Comparison of ENCODE assay signal across 15 cellular contexts in genomic region chr4:53508446-53508845, GRCh38.
DNase-seq lines count a peak whose midpoint lies in the region; ATAC-seq and TF ChIP-seq lines count a peak whose summit lies in the region.
"Had no signal": no experiment of that assay in that cellular context is flagged by ENCODE, and none has a peak within 500 bp of the region (broad histone marks: within the 10 kb centered on the region; RNA-seq: fewer than 3 reads in every experiment).

No MANE protein-coding gene starts in this region.

- no peak for TF ChIP-seq POLR2A in body of pancreas (IDR thresholded peaks at IDR 0.05)

- H3K36me3 ChIP-seq in CD8-positive, alpha-beta memory T cell (ENCODE audit: insufficient read depth, low read length), result no peaks in the 10 kb centered on the region
- H3K36me3 ChIP-seq in body of pancreas (replicated peaks in 1 of 2; ENCODE audit: insufficient read depth in 1 of 2, low read depth in 2 of 2), result no peaks in the 10 kb centered on the region
- no peaks in the 10 kb centered on the region for H3K36me3 ChIP-seq in PC-9 (ENCODE audit: low read depth)
- H3K36me3 ChIP-seq: gastroesophageal sphincter, neutrophil had no signal

- H3K9me3 Mint-ChIP-seq in osteocyte (ENCODE audit: unreplicated experiment), result peaks cover 3% of the 10 kb centered on the region
- H3K9me3 Mint-ChIP-seq in CD8-positive, alpha-beta memory T cell, result no peaks in the 10 kb centered on the region
- H3K9me3 Mint-ChIP-seq: activated T-helper 1 cell treated with anti-CD3 and anti-CD28 coated beads, Interleukin-12 subunit alpha, Interleukin-12 subunit beta, Interleukin-2, Interleukin-4 antibody, amounts not matched to agents 30 ng/mL and 10 ng/mL and 1 ng/mL, durations not matched to agents 14 hours and 24 hours and 36 hours; stimulated activated naive CD8-positive, alpha-beta T cell treated with anti-CD3 and anti-CD28 coated beads, Interleukin-15, Interleukin-2, amounts not matched to agents 100 ng/mL and 50 ng/mL, for 24 hours had no signal

- H3K4me3 ChIP-seq in choroid plexus epithelial cell (ENCODE audit: low read depth, low read length) (no peak overlapping the region), body of pancreas (no peak overlapping the region), PC-9 (no peak overlapping the region)
- H3K4me3 ChIP-seq in CD8-positive, alpha-beta memory T cell (ENCODE audit: low read length), result no peak overlapping the region
- H3K4me3 ChIP-seq: gastroesophageal sphincter had no signal

- DNase-seq in EH (ENCODE audit: low read depth) (peak; percentile 89), M059J (ENCODE audit: low read depth) (peak; percentile 78), choroid plexus epithelial cell (ENCODE audit: low read depth) (peak; percentile 58), osteocyte (ENCODE audit: extremely low spot score, unreplicated experiment) (no peak), body of pancreas (no peak), PC-9 (no peak), kidney glomerular epithelial cell (lab: John Stamatoyannopoulos, UW) (no peak)
- DNase-seq in CD8-positive, alpha-beta memory T cell, result no peak
- DNase-seq: DMS 273 treated with DMSO at 0.1 percent for 48 hours; stimulated activated CD4-positive, alpha-beta T cell treated with anti-CD3 and anti-CD28 coated beads, Interleukin-4, amount 100 ng/mL, for 1 hour had no signal

- WGBS in body of pancreas, 2 donors, result 76 to 93% methylated on average over 1 of the region's 1 CpG

- H3K9me2 ChIP-seq in PC-9 (ENCODE audit: insufficient read depth), result no peaks in the 10 kb centered on the region

- CTCF ChIA-PET in CD8-positive, alpha-beta memory T cell (lab: Charles Lee), result no interaction called here
- CTCF ChIA-PET in PC-9 (lab: Charles Lee), result no interaction called here

- no peak overlapping the region for H3K4me3 Mint-ChIP-seq in osteocyte (ENCODE audit: unreplicated experiment)
- no peak overlapping the region for H3K4me3 Mint-ChIP-seq in CD8-positive, alpha-beta memory T cell
- H3K4me3 Mint-ChIP-seq: activated T-helper 1 cell treated with anti-CD3 and anti-CD28 coated beads, Interleukin-12 subunit alpha, Interleukin-12 subunit beta, Interleukin-2, Interleukin-4 antibody, amounts not matched to agents 30 ng/mL and 10 ng/mL and 1 ng/mL, durations not matched to agents 14 hours and 24 hours and 36 hours; stimulated activated naive CD8-positive, alpha-beta T cell treated with anti-CD3 and anti-CD28 coated beads, Interleukin-15, Interleukin-2, amounts not matched to agents 100 ng/mL and 50 ng/mL, for 24 hours had no signal

- no peak overlapping the region for H3K27ac ChIP-seq in CD8-positive, alpha-beta memory T cell (ENCODE audit: low read depth, low read length)
- no peak overlapping the region for H3K27ac ChIP-seq in body of pancreas
- no peak overlapping the region for H3K27ac ChIP-seq in PC-9
- H3K27ac ChIP-seq: neutrophil had no signal

- H3K9me3 ChIP-seq in CD8-positive, alpha-beta memory T cell (ENCODE audit: low read length), result no peaks in the 10 kb centered on the region
- H3K9me3 ChIP-seq in body of pancreas, result no peaks in the 10 kb centered on the region
- no peaks in the 10 kb centered on the region for H3K9me3 ChIP-seq in PC-9 (ENCODE audit: insufficient read depth, low read depth)
- H3K9me3 ChIP-seq: gastroesophageal sphincter, neutrophil had no signal

- peaks cover 19% of the 10 kb centered on the region for H3K4me1 Mint-ChIP-seq in osteocyte (ENCODE audit: unreplicated experiment)
- no peaks in the 10 kb centered on the region for H3K4me1 Mint-ChIP-seq in CD8-positive, alpha-beta memory T cell

- intact Hi-C loops in body of pancreas (cut with DNase I) (no loop called here), PC-9 (cut with micrococcal nuclease; ENCODE audit: unreplicated experiment) (no loop called here)

- H3K36me3 Mint-ChIP-seq in osteocyte (ENCODE audit: unreplicated experiment), result no peaks in the 10 kb centered on the region
- no peaks in the 10 kb centered on the region for H3K36me3 Mint-ChIP-seq in CD8-positive, alpha-beta memory T cell

- no peaks in the 10 kb centered on the region for H4K20me1 ChIP-seq in PC-9 (ENCODE audit: insufficient read depth)

- H3K4me2 ChIP-seq in PC-9, result no peak overlapping the region

- BruUV-seq in PC-9 (replicated peaks; lab: Mats Ljungman, UMichigan), result no TSS peak

- POLR2A ChIA-PET in CD8-positive, alpha-beta memory T cell (lab: Charles Lee), result no interaction called here
- POLR2A ChIA-PET in PC-9 (lab: Charles Lee; ENCODE audit: unreplicated experiment), result no interaction called here

- no peaks in the 10 kb centered on the region for H3K27me3 ChIP-seq in CD8-positive, alpha-beta memory T cell (ENCODE audit: insufficient read depth, low read length, poor library complexity, severe bottlenecking)
- H3K27me3 ChIP-seq in body of pancreas (no peaks in the 10 kb centered on the region), PC-9 (ENCODE audit: insufficient read depth, low read depth) (no peaks in the 10 kb centered on the region)
- H3K27me3 ChIP-seq: gastroesophageal sphincter, neutrophil had no signal

- ATAC-seq in body of pancreas, result no peak
- ATAC-seq: HCT116 had no signal

- TF ChIP-seq CTCF in choroid plexus epithelial cell (conservative IDR thresholded peaks at IDR 0.05; ENCODE audit: low read depth, low read length), result no peak
- TF ChIP-seq CTCF in osteocyte (IDR thresholded peaks at IDR 0.05), result no peak
- TF ChIP-seq CTCF in body of pancreas (IDR thresholded peaks at IDR 0.05), result no peak
- TF ChIP-seq CTCF in PC-9 (conservative IDR thresholded peaks at IDR 0.05), result no peak

- peak overlapping the region; percentile 82 for H3K27ac Mint-ChIP-seq in osteocyte (ENCODE audit: unreplicated experiment)
- H3K27ac Mint-ChIP-seq in CD8-positive, alpha-beta memory T cell, result no peak overlapping the region
- H3K27ac Mint-ChIP-seq: activated T-helper 1 cell treated with anti-CD3 and anti-CD28 coated beads, Interleukin-12 subunit alpha, Interleukin-12 subunit beta, Interleukin-2, Interleukin-4 antibody, amounts not matched to agents 30 ng/mL and 10 ng/mL and 1 ng/mL, durations not matched to agents 14 hours and 24 hours and 36 hours; stimulated activated naive CD8-positive, alpha-beta T cell treated with anti-CD3 and anti-CD28 coated beads, Interleukin-15, Interleukin-2, amounts not matched to agents 100 ng/mL and 50 ng/mL, for 24 hours had no signal

- no peaks in the 10 kb centered on the region for H3K27me3 Mint-ChIP-seq in osteocyte (ENCODE audit: unreplicated experiment)
- peaks cover 0 to 8% of the 10 kb centered on the region in 2 donors for H3K27me3 Mint-ChIP-seq in CD8-positive, alpha-beta memory T cell

- H3F3A ChIP-seq in PC-9 (ENCODE audit: insufficient read depth, low read depth), result no peaks in the 10 kb centered on the region

- H3K79me2 ChIP-seq in PC-9 (ENCODE audit: low read depth), result no peaks in the 10 kb centered on the region

- H2AFZ ChIP-seq in PC-9, result no peak overlapping the region

- H3K4me1 ChIP-seq in CD8-positive, alpha-beta memory T cell (ENCODE audit: insufficient read depth, low read length), result no peaks in the 10 kb centered on the region
- H3K4me1 ChIP-seq in body of pancreas (no peaks in the 10 kb centered on the region), PC-9 (replicated peaks; ENCODE audit: insufficient read depth) (no peaks in the 10 kb centered on the region)
- H3K4me1 ChIP-seq: gastroesophageal sphincter had no signal

Comparison
In these comparisons a context has a peak if more than half of its experiments do, and no peak if none do; other contexts are left out.
1. DNase-seq: peak in EH (single experiment), M059J (single experiment) and choroid plexus epithelial cell (single experiment); none in osteocyte (single experiment), CD8-positive, alpha-beta memory T cell (0 of 5), body of pancreas (0 of 4), PC-9 (0 of 2) and kidney glomerular epithelial cell (single experiment).